Comparison of ENCODE assay signal across 11 cellular contexts in the genomic region with DNA sequence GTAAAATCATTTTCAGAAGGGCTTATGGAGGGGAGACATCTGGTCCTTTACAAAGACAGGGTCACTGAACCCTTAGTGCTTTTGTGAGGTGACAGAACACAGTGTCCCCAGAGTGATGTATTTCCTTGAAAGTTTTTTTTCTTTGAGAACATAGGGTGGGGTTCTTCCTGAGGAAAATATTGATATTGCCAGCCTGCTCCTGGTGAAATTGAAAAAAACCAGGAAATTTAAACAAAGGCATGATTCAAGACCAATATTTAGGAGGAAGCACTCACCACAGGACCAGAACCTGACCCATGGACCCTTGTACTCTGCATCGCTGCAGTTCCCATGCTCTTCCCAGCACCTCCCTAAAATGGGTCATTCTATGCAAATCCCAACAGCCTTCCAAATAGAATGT.
"Had no signal": no experiment of that assay in that cellular context is flagged by ENCODE, and none has a peak within 500 bp of the region (broad histone marks: within the 10 kb centered on the region; RNA-seq: fewer than 3 reads in every experiment).

No MANE protein-coding gene starts in this region.

- FAIRE-seq: keratinocyte had no signal

- DNase-seq: activated CD4-positive, alpha-beta T cell treated with anti-CD3 and anti-CD28 coated beads for 4 hours; activated CD8-positive, alpha-beta memory T cell treated with anti-CD3 and anti-CD28 coated beads, Interleukin-2, amount 50 U/mL, for 48 hours; activated CD8-positive, alpha-beta T cell treated with anti-CD3 and anti-CD28 coated beads, Interleukin-2, amount 10 ng/mL, durations not matched to agents 7 days and 5 days; activated naive CD4-positive, alpha-beta T cell treated with Interleukin-2 at 50 U/mL for 16 hours; endodermal cell; foreskin fibroblast; retina; SHP77 treated with DMSO at 0.1 percent for 48 hours had no signal

- ATAC-seq: activated CD8-positive, alpha-beta T cell treated with anti-CD3 and anti-CD28 coated beads, Interleukin-2, amount 10 ng/mL, durations not matched to agents 7 days and 5 days; esophagus mucosa; stimulated activated effector memory CD8-positive, alpha-beta T cell treated with anti-CD3 and anti-CD28 coated beads, Interleukin-12 subunit alpha, Interleukin-12 subunit beta, amount 100 ng/mL, for 72 hours had no signal
